20 cellular contexts compared by ENCODE assay signal in the genomic region with DNA sequence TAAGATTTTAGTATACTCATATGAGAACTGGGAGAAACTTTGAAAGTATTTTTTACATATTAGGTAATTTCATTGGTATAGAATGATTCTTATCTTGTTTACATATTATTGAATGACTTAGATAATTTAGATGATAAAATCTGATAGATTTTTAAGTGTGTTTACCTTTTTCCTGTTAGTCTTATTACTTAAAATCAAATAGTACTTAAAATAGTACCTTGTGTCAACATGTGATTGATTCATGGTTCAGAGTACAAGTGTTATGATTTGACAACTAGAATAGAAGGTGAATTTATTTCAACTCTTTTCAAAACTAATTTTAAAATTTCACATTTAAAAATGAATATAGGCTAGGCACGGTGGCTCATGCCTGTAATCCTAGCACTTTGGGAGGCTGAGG.
"Had no signal": no experiment of that assay in that cellular context is flagged by ENCODE, and none has a peak within 500 bp of the region (broad histone marks: within the 10 kb centered on the region; RNA-seq: fewer than 3 reads in every experiment).

No MANE protein-coding gene starts in this region.

- ATAC-seq: activated naive CD4-positive, alpha-beta T cell treated with anti-CD3 and anti-CD28 coated beads, Interleukin-2, amount 50 U/mL, for 72 hours; foreskin keratinocyte; left cardiac atrium had no signal

- DNase-seq: activated CD4-positive, CD25-positive, alpha-beta regulatory T cell treated with anti-CD3 and anti-CD28 coated beads, Interleukin-2, amount 50 U/mL, for 72 hours; activated T-cell treated with anti-CD3 and anti-CD28 coated beads, Interleukin-2, amount 50 U/mL, for 1 hour; effector memory CD4-positive, alpha-beta T cell; foreskin keratinocyte; immature natural killer cell; left cardiac atrium; retina; stimulated activated CD4-positive, alpha-beta T cell treated with anti-CD3 and anti-CD28 coated beads, Interleukin-15, amount 100 ng/mL, for 24 hours; stimulated activated CD4-positive, alpha-beta T cell treated with anti-CD3 and anti-CD28 coated beads, Interleukin-4, amount 100 ng/mL, for 1 hour; stimulated activated naive CD4-positive, alpha-beta T cell; substantia nigra; T-helper 1 cell; T1000; transverse colon had no signal

- H3K27ac Mint-ChIP-seq: activated naive CD4-positive, alpha-beta T cell treated with anti-CD3 and anti-CD28 coated beads, Interleukin-2, amount 50 U/mL, for 72 hours; brain; dendritic cell treated with granulocyte-macrophage colony-stimulating factor and Interleukin-4, amounts not matched to agents 40 ng/mL and 50 ng/mL, for 4 days had no signal

- H2AFZ ChIP-seq: parathyroid adenoma had no signal

- H3K27me3 Mint-ChIP-seq: dendritic cell treated with granulocyte-macrophage colony-stimulating factor and Interleukin-4, amounts not matched to agents 40 ng/mL and 50 ng/mL, for 4 days had no signal

- H3K27ac ChIP-seq: foreskin keratinocyte, parathyroid adenoma, transverse colon had no signal

- H3K27me3 ChIP-seq: foreskin keratinocyte, transverse colon had no signal

- H3K4me3 ChIP-seq: lung, transverse colon had no signal

- H3K9ac ChIP-seq: parathyroid adenoma had no signal

- H3K4me3 Mint-ChIP-seq: dendritic cell treated with granulocyte-macrophage colony-stimulating factor and Interleukin-4, amounts not matched to agents 40 ng/mL and 50 ng/mL, for 4 days; mesothelial cell of epicardium had no signal
